In genomic region chr13:114338959-114339358, GRCh38 we compare ENCODE assay signal across 19 cellular contexts.
"Had no signal": no experiment of that assay in that cellular context is flagged by ENCODE, and none has a peak within 500 bp of the region (broad histone marks: within the 10 kb centered on the region; RNA-seq: fewer than 3 reads in every experiment).

No MANE protein-coding gene starts in this region.

- H3K9me3 ChIP-seq: Peyer's patch, SJCRH30, SK-N-SH had no signal

- H3K4me2 ChIP-seq: SK-N-SH had no signal

- DNase-seq: activated CD4-positive, alpha-beta T cell treated with anti-CD3 and anti-CD28 coated beads for 36 hours; activated CD8-positive, alpha-beta memory T cell treated with anti-CD3 and anti-CD28 coated beads, Interleukin-2, amount 50 U/mL, for 48 hours; activated CD8-positive, alpha-beta T cell treated with anti-CD3 and anti-CD28 coated beads, Interleukin-2, amount 10 ng/mL, durations not matched to agents 7 days and 5 days; activated effector memory CD4-positive, alpha-beta T cell treated with anti-CD3 and anti-CD28 coated beads, Interleukin-2, amount 50 U/mL, for 16 hours; activated naive CD4-positive, alpha-beta T cell treated with Interleukin-2 at 50 U/mL for 16 hours; activated naive CD8-positive, alpha-beta T cell treated with anti-CD3 and anti-CD28 coated beads, Interleukin-2, amount 50 U/mL, for 24 hours; amniotic stem cell; Karpas-422; NCI-H1092; NCI-H1694; NCI-H2029 treated with DMSO at 0.1 percent for 48 hours; NCI-H82; Peyer's patch; Right ventricle myocardium superior; SJCRH30; T-helper 1 cell had no signal

- H3K4me3 ChIP-seq: Peyer's patch, SJCRH30 had no signal

- H3K27me3 ChIP-seq: Peyer's patch, SJCRH30 had no signal

- H3K36me3 ChIP-seq: Peyer's patch, SJCRH30 had no signal

- H3K9ac ChIP-seq: SK-N-SH had no signal

- H3K9me2 ChIP-seq: SK-N-SH had no signal

- H3K27ac ChIP-seq: Peyer's patch, RWPE1, SJCRH30, VCaP had no signal
